19 cellular contexts compared by ENCODE assay signal in genomic region chr14:90277581-90278198, GRCh38. TPM values are rescaled to one million over a fixed set of nuclear protein-coding genes. Genes with fewer than 3 reads are reported as not detected.
A peak's percentile ranks its signal among the peaks of the same experiment; 100 is the strongest.
DNase-seq lines count a peak whose midpoint lies in the region; ATAC-seq and TF ChIP-seq lines count a peak whose summit lies in the region.
"Had no signal": no experiment of that assay in that cellular context is flagged by ENCODE, and none has a peak within 500 bp of the region (broad histone marks: within the 10 kb centered on the region; RNA-seq: fewer than 3 reads in every experiment).

No MANE protein-coding gene starts in this region.

- peaks cover 24% of the 10 kb centered on the region for H3K4me1 Mint-ChIP-seq in activated T-cell treated with anti-CD3 and anti-CD28 coated beads, Interleukin-2, amount 50 U/mL, for 24 hours (ENCODE audit: low read depth)
- peaks cover 50% of the 10 kb centered on the region for H3K4me1 Mint-ChIP-seq in HFFc6 (ENCODE audit: low read depth)
- H3K4me1 Mint-ChIP-seq in dendritic cell treated with granulocyte-macrophage colony-stimulating factor and Interleukin-4, amounts not matched to agents 40 ng/mL and 50 ng/mL, for 4 days (ENCODE audit: low read depth): peaks cover 52% of the 10 kb centered on the region

- no peak for DNase-seq in activated T-cell treated with anti-CD3 and anti-CD28 coated beads, Interleukin-2, amount 50 U/mL, for 24 hours
- no peak for DNase-seq in activated T-cell treated with anti-CD3 and anti-CD28 coated beads, Interleukin-2, amount 50 U/mL, for 1 hour
- DNase-seq in HFFc6 (no peak), mesenteric fat pad (ENCODE audit: low spot score) (peak; percentile 59), hippocampal formation (lab: John Stamatoyannopoulos, UW) (no peak), esophagus squamous epithelium (lab: John Stamatoyannopoulos, UW) (no peak)
- DNase-seq: CD4-positive, CD25-positive, alpha-beta regulatory T cell; KBM-7; MG63; NCI-H1105 treated with DMSO at 0.1 percent for 48 hours; NCI-H146; NCI-H1930; NCI-H446; NCI-H524 treated with DMSO at 0.1 percent for 48 hours; NCI-H774; SJCRH30 had no signal

- H3K27ac Mint-ChIP-seq in activated T-cell treated with anti-CD3 and anti-CD28 coated beads, Interleukin-2, amount 50 U/mL, for 24 hours: peak overlapping the region; percentile 96
- peak overlapping the region; percentile 74; the same call in 1 of the 2 replicates for H3K27ac Mint-ChIP-seq in HFFc6
- H3K27ac Mint-ChIP-seq in dendritic cell treated with granulocyte-macrophage colony-stimulating factor and Interleukin-4, amounts not matched to agents 40 ng/mL and 50 ng/mL, for 4 days: peak overlapping the region; percentile 84

- no peak overlapping the region for H3K4me3 ChIP-seq in esophagus squamous epithelium
- H3K4me3 ChIP-seq: BLaER1, MG63, SJCRH30 had no signal

- TF ChIP-seq CTCF in HFFc6 (IDR thresholded peaks at IDR 0.05) (no peak), esophagus squamous epithelium (IDR thresholded peaks at IDR 0.05) (no peak)

- peaks cover 0 to 22% (median 13%) of the 10 kb centered on the region in 3 donors for H3K4me1 ChIP-seq in esophagus squamous epithelium
- H3K4me1 ChIP-seq: BLaER1, SJCRH30 had no signal

- H3K27me3 ChIP-seq in esophagus squamous epithelium: no peaks in the 10 kb centered on the region
- H3K27me3 ChIP-seq: BLaER1, MG63, SJCRH30 had no signal

- H3K27me3 Mint-ChIP-seq in activated T-cell treated with anti-CD3 and anti-CD28 coated beads, Interleukin-2, amount 50 U/mL, for 24 hours: no peaks in the 10 kb centered on the region
- H3K27me3 Mint-ChIP-seq in HFFc6 (ENCODE audit: insufficient read depth): peaks cover 2% of the 10 kb centered on the region
- no peaks in the 10 kb centered on the region for H3K27me3 Mint-ChIP-seq in dendritic cell treated with granulocyte-macrophage colony-stimulating factor and Interleukin-4, amounts not matched to agents 40 ng/mL and 50 ng/mL, for 4 days
- H3K27me3 Mint-ChIP-seq: CD4-positive, CD25-positive, alpha-beta regulatory T cell had no signal

- no peaks in the 10 kb centered on the region for H3K9me3 ChIP-seq in esophagus squamous epithelium
- H3K9me3 ChIP-seq: BLaER1, MG63, SJCRH30 had no signal

- no peak for ATAC-seq in GM21737 (IDR thresholded peaks at IDR 0.05; ENCODE audit: unreplicated experiment)

- no peak for TF ChIP-seq POLR2A in esophagus squamous epithelium (IDR thresholded peaks at IDR 0.05)

- H3K4me3 Mint-ChIP-seq in activated T-cell treated with anti-CD3 and anti-CD28 coated beads, Interleukin-2, amount 50 U/mL, for 24 hours: no peak overlapping the region
- H3K4me3 Mint-ChIP-seq in HFFc6: no peak overlapping the region
- H3K4me3 Mint-ChIP-seq in dendritic cell treated with granulocyte-macrophage colony-stimulating factor and Interleukin-4, amounts not matched to agents 40 ng/mL and 50 ng/mL, for 4 days: no peak overlapping the region
- H3K4me3 Mint-ChIP-seq: CD4-positive, CD25-positive, alpha-beta regulatory T cell had no signal

- H3K27ac ChIP-seq in esophagus squamous epithelium: no peak overlapping the region
- H3K27ac ChIP-seq: BLaER1, SJCRH30 had no signal

- whole genome bisulfite sequencing in esophagus squamous epithelium, 2 donors: 88 to 91% methylated on average over 13 to 19 of the region's 24 CpGs

- peaks cover 96% of the 10 kb centered on the region for H3K36me3 Mint-ChIP-seq in activated T-cell treated with anti-CD3 and anti-CD28 coated beads, Interleukin-2, amount 50 U/mL, for 24 hours (ENCODE audit: low read depth)
- peaks cover 16% of the 10 kb centered on the region for H3K36me3 Mint-ChIP-seq in HFFc6 (ENCODE audit: low read depth)
- peaks cover 74% of the 10 kb centered on the region for H3K36me3 Mint-ChIP-seq in dendritic cell treated with granulocyte-macrophage colony-stimulating factor and Interleukin-4, amounts not matched to agents 40 ng/mL and 50 ng/mL, for 4 days (ENCODE audit: low read depth)

- intact Hi-C loops in dendritic cell treated with granulocyte-macrophage colony-stimulating factor and Interleukin-4, amounts not matched to agents 40 ng/mL and 50 ng/mL, for 4 days (cut with micrococcal nuclease): no loop called here
- intact Hi-C loops in esophagus squamous epithelium (cut with DNase I): no loop called here

- H3K36me3 ChIP-seq in esophagus squamous epithelium: peaks cover 9 to 95% (median 10%) of the 10 kb centered on the region in 3 donors

- no peaks in the 10 kb centered on the region for H3K9me3 Mint-ChIP-seq in activated T-cell treated with anti-CD3 and anti-CD28 coated beads, Interleukin-2, amount 50 U/mL, for 24 hours
- no peaks in the 10 kb centered on the region for H3K9me3 Mint-ChIP-seq in HFFc6
- H3K9me3 Mint-ChIP-seq in dendritic cell treated with granulocyte-macrophage colony-stimulating factor and Interleukin-4, amounts not matched to agents 40 ng/mL and 50 ng/mL, for 4 days: no peaks in the 10 kb centered on the region
- H3K9me3 Mint-ChIP-seq: CD4-positive, CD25-positive, alpha-beta regulatory T cell had no signal

RNA-seq across cellular contexts. Expression of gene PSMC1, which starts 21.3 kb away (rescaled TPM):
- total RNA-seq in HFFc6 (2021; fragmentation: NEBNext Ultra II Directional; extraction: Animal tissue kit (Norgen Biotek cat#: 25700)): 100 to 1,000 TPM; 135 to 154 (median 150) TPM
- 107 TPM for total RNA-seq in mesenteric fat pad
- 100 to 1,000 TPM; 102 to 199 (median 142) TPM for total RNA-seq in esophagus squamous epithelium

RNA-seq across cellular contexts. Expression of gene NRDE2, which starts 54.1 kb away (rescaled TPM):
- 10 to 100 TPM in 3 of 6 experiments, 1 to 10 TPM in 3; 7.9 to 12.1 (median 9.8) TPM for total RNA-seq in HFFc6 (2021; fragmentation: NEBNext Ultra II Directional; extraction: Animal tissue kit (Norgen Biotek cat#: 25700))
- total RNA-seq in mesenteric fat pad (17.2 TPM), esophagus squamous epithelium (10 to 100 TPM in 3 of 4 donors, 1 to 10 TPM in 1; 9.6 to 13.4 (median 10.3) TPM)
